8 cellular contexts compared by ENCODE assay signal in genomic region chr2:144331652-144332355, GRCh38.
A peak's percentile ranks its signal among the peaks of the same experiment; 100 is the strongest.
DNase-seq lines count a peak whose midpoint lies in the region; ATAC-seq, FAIRE-seq and TF ChIP-seq lines count a peak whose summit lies in the region.

No MANE protein-coding gene starts in this region.

- intact Hi-C loops in A673 (cut with micrococcal nuclease; ENCODE audit: unreplicated experiment), result loop anchor here (5.0 kb wide), 1 partner anchor 185 kb away; no protein-coding TSS in a partner anchor
- intact Hi-C loops in sciatic nerve (cut with DNase I), result no loop called here

- H3K9me2 ChIP-seq in hepatocyte (replicated peaks; ENCODE audit: insufficient read depth), result no peaks in the 10 kb centered on the region

- no peaks in the 10 kb centered on the region for H3K27me3 ChIP-seq in A673 (replicated peaks; ENCODE audit: insufficient read depth, low read depth, low read length, poor library complexity)
- no peaks in the 10 kb centered on the region for H3K27me3 ChIP-seq in hepatocyte

- CTCF ChIA-PET in A673 (lab: Charles Lee), result no interaction called here

- FAIRE-seq in urothelium cell line (lab: Jason Lieb, UNC), result no peak

- peak overlapping the region; percentile 99 for H2AFZ ChIP-seq in hepatocyte

- H3K79me2 ChIP-seq in hepatocyte, result peaks cover 38% of the 10 kb centered on the region

- TF ChIP-seq CTCF in A673 (conservative IDR thresholded peaks at IDR 0.05; ENCODE audit: low read depth, low read length) (0 out of 2 replicates have a peak, but pooled peaks have one; percentile 17), GM12874 (IDR thresholded peaks at IDR 0.05; ENCODE audit: insufficient read depth, low read depth, low read length) (peak; percentile 46), hepatocyte (IDR thresholded peaks at IDR 0.05; ENCODE audit: poor library complexity) (peak; percentile 34)

- H3K9me3 ChIP-seq in A673 (ENCODE audit: low read depth, low read length, poor library complexity, severe bottlenecking) (no peaks in the 10 kb centered on the region), hepatocyte (ENCODE audit: low read depth) (no peaks in the 10 kb centered on the region)

- POLR2A ChIA-PET in A673 (lab: Charles Lee; ENCODE audit: low non-redundant PET), result no interaction called here

- peak overlapping the region; percentile 95 for H3K27ac ChIP-seq in A673 (ENCODE audit: low read depth, low read length, poor library complexity, severe bottlenecking)
- peak overlapping the region; percentile 88 for H3K27ac ChIP-seq in hepatocyte

- DNase-seq in A673 (ENCODE audit: low spot score), result no peak
- DNase-seq in MV-4-11 (lab: John Stamatoyannopoulos, UW), result peak; percentile 65
- DNase-seq in amniotic stem cell (lab: John Stamatoyannopoulos, UW), result peak; percentile 60
- no peak for DNase-seq in hepatocyte (ENCODE audit: low spot score)
- peak; percentile 83 for DNase-seq in sciatic nerve (ENCODE audit: low spot score)
- no peak for DNase-seq in urothelium cell line (ENCODE audit: low spot score)

- H3K4me3 ChIP-seq in A673 (ENCODE audit: low read depth, low read length, poor library complexity, severe bottlenecking) (peak overlapping the region; percentile 60), hepatocyte (peak overlapping the region; percentile 81)

- H4K20me1 ChIP-seq in hepatocyte (ENCODE audit: insufficient read depth, poor library complexity, severe bottlenecking), result no peaks in the 10 kb centered on the region

- no peaks in the 10 kb centered on the region for H3K36me3 ChIP-seq in A673 (ENCODE audit: insufficient read depth, low read length, poor library complexity, severe bottlenecking)
- H3K36me3 ChIP-seq in hepatocyte (replicated peaks; ENCODE audit: insufficient read depth, low read depth), result no peaks in the 10 kb centered on the region

- peak overlapping the region; percentile 100 for H3K4me2 ChIP-seq in hepatocyte

- H3K4me1 ChIP-seq in A673 (ENCODE audit: insufficient read depth, low read length, poor library complexity, severe bottlenecking), result peaks cover 13% of the 10 kb centered on the region
- H3K4me1 ChIP-seq in hepatocyte (ENCODE audit: insufficient read depth), result peaks cover 4% of the 10 kb centered on the region

- ATAC-seq in HG02588 (IDR thresholded peaks at IDR 0.05; ENCODE audit: unreplicated experiment) (peak; percentile 68), sciatic nerve (peak; percentile 83)

- no TSS peak for BruUV-seq in A673 (replicated peaks; lab: Mats Ljungman, UMichigan)

- under 1% methylated on average over 33 of the region's 67 CpGs for WGBS in hepatocyte (ENCODE audit: low lambda C conversion rate, missing lambda C conversion rate)

Comparison
In these comparisons a context has a peak if more than half of its experiments do, and no peak if none do; other contexts are left out.
1. DNase-seq: peak in MV-4-11 (single experiment), amniotic stem cell (single experiment) and sciatic nerve (single experiment); none in A673 (single experiment), hepatocyte (single experiment) and urothelium cell line (single experiment).
2. Peak in every context shown above with its lines, with median percentiles within 50 percentile points of each other: CTCF ChIP-seq.